Comparison of ENCODE assay signal across 18 cellular contexts in genomic region chr1:153663211-153663610, GRCh38. TPM values are rescaled to one million over a fixed set of nuclear protein-coding genes. Genes with fewer than 3 reads are reported as not detected.
DNase-seq lines count a peak whose midpoint lies in the region; ATAC-seq and TF ChIP-seq lines count a peak whose summit lies in the region.
"Had no signal": no experiment of that assay in that cellular context is flagged by ENCODE, and none has a peak within 500 bp of the region (broad histone marks: within the 10 kb centered on the region; RNA-seq: fewer than 3 reads in every experiment).

No MANE protein-coding gene starts in this region.

- H3K27ac ChIP-seq in fibroblast of lung (ENCODE audit: insufficient read depth, low read length) (no peak overlapping the region), smooth muscle cell (ENCODE audit: low read depth) (peak overlapping the region; percentile 27)
- H3K27ac ChIP-seq: A549 had no signal

- H3K9me3 ChIP-seq in fibroblast of lung (ENCODE audit: control insufficient read depth, insufficient read depth, low read depth, low read length), result no peaks in the 10 kb centered on the region
- H3K9me3 ChIP-seq in smooth muscle cell (replicated peaks; ENCODE audit: low read depth), result no peaks in the 10 kb centered on the region
- H3K9me3 ChIP-seq: A549, HAP-1 had no signal

- POLR2A ChIA-PET in activated CD4-positive, alpha-beta memory T cell treated with anti-CD3 and anti-CD28 coated beads for 36 hours (lab: Charles Lee), result no interaction called here
- POLR2A ChIA-PET in activated CD4-positive, alpha-beta memory T cell treated with anti-CD3 and anti-CD28 coated beads, Interleukin-2, amount 10 ng/mL, durations not matched to agents 7 days and 5 days (lab: Charles Lee), result interaction anchor here (1.1 to 2.5 kb wide), 2 partner anchors 29 to 30 kb away, joined by 3 to 9 read pairs; partner anchors contain the start of gene CHTOP

- H2AFZ ChIP-seq in fibroblast of lung (ENCODE audit: low read length) (no peak overlapping the region), smooth muscle cell (ENCODE audit: low read depth) (no peak overlapping the region)

- H3K4me2 ChIP-seq in fibroblast of lung (ENCODE audit: extremely low read depth, insufficient read depth, low read length), result no peak overlapping the region
- H3K4me2 ChIP-seq in smooth muscle cell, result no peak overlapping the region
- H3K4me2 ChIP-seq: A549 had no signal

- H3K36me3 ChIP-seq in fibroblast of lung (ENCODE audit: control insufficient read depth, insufficient read depth, low read length), result peaks cover 17% of the 10 kb centered on the region
- peaks cover 19% of the 10 kb centered on the region for H3K36me3 ChIP-seq in smooth muscle cell (ENCODE audit: low read depth)

- H3K4me3 Mint-ChIP-seq in activated CD4-positive, alpha-beta memory T cell treated with anti-CD3 and anti-CD28 coated beads for 36 hours, result no peak overlapping the region
- no peak overlapping the region for H3K4me3 Mint-ChIP-seq in activated CD4-positive, alpha-beta memory T cell treated with anti-CD3 and anti-CD28 coated beads, Interleukin-2, amount 10 ng/mL, durations not matched to agents 7 days and 5 days
- H3K4me3 Mint-ChIP-seq: T-helper 2 cell treated with Interferon-gamma antibody and Interleukin-4, amounts not matched to agents 5 μg/mL and 100 μg/mL, for 36 hours had no signal

- H3K27me3 Mint-ChIP-seq in activated CD4-positive, alpha-beta memory T cell treated with anti-CD3 and anti-CD28 coated beads for 36 hours, result no peaks in the 10 kb centered on the region
- no peaks in the 10 kb centered on the region for H3K27me3 Mint-ChIP-seq in activated CD4-positive, alpha-beta memory T cell treated with anti-CD3 and anti-CD28 coated beads, Interleukin-2, amount 10 ng/mL, durations not matched to agents 7 days and 5 days

- peak; percentile 22 for DNase-seq in activated CD4-positive, alpha-beta memory T cell treated with anti-CD3 and anti-CD28 coated beads for 36 hours
- DNase-seq in activated CD4-positive, alpha-beta memory T cell treated with anti-CD3 and anti-CD28 coated beads, Interleukin-2, amount 10 ng/mL, durations not matched to agents 7 days and 5 days, result no peak
- DNase-seq in NOMO-1 treated with dmso at 0.1 percent for 144 hours (lab: John Stamatoyannopoulos, UW; ENCODE audit: unreplicated experiment) (peak; percentile 9), fibroblast of lung (ENCODE audit: low read depth in 2 of 2) (peak; percentile 50 to 60), smooth muscle cell (lab: John Stamatoyannopoulos, UW; ENCODE audit: unreplicated experiment) (no peak), Ammon's horn (ENCODE audit: low spot score) (no peak), GM13976 (ENCODE audit: low spot score) (no peak)
- DNase-seq: activated CD4-positive, alpha-beta T cell treated with anti-CD3 and anti-CD28 coated beads for 48 hours; kidney glomerular epithelial cell; midbrain; NCI-H1436; nucleus accumbens; stimulated activated CD4-positive, alpha-beta T cell treated with anti-CD3 and anti-CD28 coated beads, Interleukin-4, amount 100 ng/mL, for 24 hours had no signal

- peaks cover 18% of the 10 kb centered on the region for H3K79me2 ChIP-seq in fibroblast of lung (ENCODE audit: control insufficient read depth, insufficient read depth, low read length)
- peaks cover 25% of the 10 kb centered on the region for H3K79me2 ChIP-seq in smooth muscle cell (ENCODE audit: low read depth)

- WGBS in smooth muscle cell (ENCODE audit: low lambda C conversion rate), result 82% methylated on average over 5 of the region's 5 CpGs

- H3K4me3 ChIP-seq in fibroblast of lung (replicated peaks in 1 of 4; ENCODE audit: control extremely low read depth in 1 of 4, insufficient read depth in 1 of 4, low read depth in 3 of 4, low read length in 4 of 4) (no peak overlapping the region), smooth muscle cell (no peak overlapping the region)
- H3K4me3 ChIP-seq: A549, HAP-1 had no signal

- no peaks in the 10 kb centered on the region for H3K9me3 Mint-ChIP-seq in activated CD4-positive, alpha-beta memory T cell treated with anti-CD3 and anti-CD28 coated beads for 36 hours
- no peaks in the 10 kb centered on the region for H3K9me3 Mint-ChIP-seq in activated CD4-positive, alpha-beta memory T cell treated with anti-CD3 and anti-CD28 coated beads, Interleukin-2, amount 10 ng/mL, durations not matched to agents 7 days and 5 days
- H3K9me3 Mint-ChIP-seq: T-helper 2 cell treated with Interferon-gamma antibody and Interleukin-4, amounts not matched to agents 5 μg/mL and 100 μg/mL, for 36 hours had no signal

- peaks cover 49% of the 10 kb centered on the region for H3F3A ChIP-seq in smooth muscle cell (ENCODE audit: low read depth)

- peaks cover 4% of the 10 kb centered on the region for H3K4me1 ChIP-seq in fibroblast of lung (ENCODE audit: control insufficient read depth, extremely low read depth, insufficient read depth, low read length)
- H3K4me1 ChIP-seq in smooth muscle cell (ENCODE audit: low read depth), result peaks cover 9% of the 10 kb centered on the region

- H3K27ac Mint-ChIP-seq in activated CD4-positive, alpha-beta memory T cell treated with anti-CD3 and anti-CD28 coated beads for 36 hours, result peak overlapping the region; percentile 7
- H3K27ac Mint-ChIP-seq in activated CD4-positive, alpha-beta memory T cell treated with anti-CD3 and anti-CD28 coated beads, Interleukin-2, amount 10 ng/mL, durations not matched to agents 7 days and 5 days, result no peak overlapping the region
- H3K27ac Mint-ChIP-seq: T-helper 2 cell treated with Interferon-gamma antibody and Interleukin-4, amounts not matched to agents 5 μg/mL and 100 μg/mL, for 36 hours had no signal

- CTCF ChIA-PET in activated CD4-positive, alpha-beta memory T cell treated with anti-CD3 and anti-CD28 coated beads for 36 hours (lab: Charles Lee), result no interaction called here
- CTCF ChIA-PET in activated CD4-positive, alpha-beta memory T cell treated with anti-CD3 and anti-CD28 coated beads, Interleukin-2, amount 10 ng/mL, durations not matched to agents 7 days and 5 days (lab: Charles Lee), result no interaction called here

- H3K27me3 ChIP-seq in fibroblast of lung (ENCODE audit: control insufficient read depth, insufficient read depth, low read length) (no peaks in the 10 kb centered on the region), smooth muscle cell (ENCODE audit: low read depth) (no peaks in the 10 kb centered on the region)

- in situ Hi-C loops in GM13976 (cut with MboI; ENCODE audit: low sequenced_read_pairs, unreplicated experiment), result no loop called here

- H4K20me1 ChIP-seq in fibroblast of lung (ENCODE audit: control insufficient read depth, extremely low read depth, insufficient read depth, low read length) (no peaks in the 10 kb centered on the region), smooth muscle cell (ENCODE audit: low read depth) (no peaks in the 10 kb centered on the region)

- TF ChIP-seq CTCF in fibroblast of lung (conservative IDR thresholded peaks at IDR 0.05 in 1 of 2, IDR thresholded peaks at IDR 0.05 in 1 of 2; ENCODE audit: low read depth in 1 of 2, low read length in 2 of 2), result no peak
- no peak for TF ChIP-seq CTCF in smooth muscle cell (IDR thresholded peaks at IDR 0.05; ENCODE audit: borderline replicate concordance, insufficient read depth, poor library complexity, severe bottlenecking)
- no peak for TF ChIP-seq CTCF in GM13976 (IDR thresholded peaks at IDR 0.05; ENCODE audit: borderline replicate concordance, control extremely low read depth, extremely low read depth, insufficient read depth, missing control alignments)

- peaks cover 63% of the 10 kb centered on the region for H3K36me3 Mint-ChIP-seq in activated CD4-positive, alpha-beta memory T cell treated with anti-CD3 and anti-CD28 coated beads for 36 hours
- H3K36me3 Mint-ChIP-seq in activated CD4-positive, alpha-beta memory T cell treated with anti-CD3 and anti-CD28 coated beads, Interleukin-2, amount 10 ng/mL, durations not matched to agents 7 days and 5 days (ENCODE audit: low read depth), result peaks cover 79% of the 10 kb centered on the region

- intact Hi-C loops in activated CD4-positive, alpha-beta memory T cell treated with anti-CD3 and anti-CD28 coated beads for 36 hours (cut with micrococcal nuclease), result no loop called here

- H3K9ac ChIP-seq in fibroblast of lung (ENCODE audit: insufficient read depth, low read length) (no peak overlapping the region), smooth muscle cell (ENCODE audit: low read depth) (no peak overlapping the region)

- no peak for ATAC-seq in HG02759 (IDR thresholded peaks at IDR 0.05; ENCODE audit: unreplicated experiment)
- ATAC-seq: A549, Right ventricle myocardium inferior had no signal

- H3K4me1 Mint-ChIP-seq in activated CD4-positive, alpha-beta memory T cell treated with anti-CD3 and anti-CD28 coated beads for 36 hours (ENCODE audit: low read depth), result peaks cover 25% of the 10 kb centered on the region
- peaks cover 31% of the 10 kb centered on the region for H3K4me1 Mint-ChIP-seq in activated CD4-positive, alpha-beta memory T cell treated with anti-CD3 and anti-CD28 coated beads, Interleukin-2, amount 10 ng/mL, durations not matched to agents 7 days and 5 days

RNA-seq across cellular contexts. Expression of gene SNAPIN, which starts 4.7 kb away (rescaled TPM):
- total RNA-seq in activated CD4-positive, alpha-beta memory T cell treated with anti-CD3 and anti-CD28 coated beads for 36 hours, result 10 to 100 TPM; 31.3 to 32.1 TPM
- 10 to 100 TPM; 35.0 to 35.6 TPM for total RNA-seq in activated CD4-positive, alpha-beta memory T cell treated with anti-CD3 and anti-CD28 coated beads, Interleukin-2, amount 10 ng/mL, durations not matched to agents 7 days and 5 days
- 72.7 and 76.5 TPM in 2 replicates for total RNA-seq in fibroblast of lung
- polyA plus RNA-seq in fibroblast of lung, result 52.0 and 56.8 TPM in 2 replicates
- 49.7 and 52.3 TPM in 2 replicates for polyA plus RNA-seq in fibroblast of lung (2012)
- 17.7 and 20.9 TPM in 2 replicates for polyA minus RNA-seq in fibroblast of lung (ENCODE audit: low replicate concordance)
- total RNA-seq in smooth muscle cell, result 37.6 and 65.5 TPM in 2 replicates
- polyA plus RNA-seq in smooth muscle cell, result 48.1 and 52.0 TPM in 2 replicates

RNA-seq across cellular contexts. Expression of gene ILF2, which starts 7.6 kb away (rescaled TPM):
- 100 to 1,000 TPM; 315 to 323 TPM for total RNA-seq in activated CD4-positive, alpha-beta memory T cell treated with anti-CD3 and anti-CD28 coated beads for 36 hours
- total RNA-seq in activated CD4-positive, alpha-beta memory T cell treated with anti-CD3 and anti-CD28 coated beads, Interleukin-2, amount 10 ng/mL, durations not matched to agents 7 days and 5 days, result 100 to 1,000 TPM; 166 to 169 TPM
- total RNA-seq in fibroblast of lung, result 129 and 135 TPM in 2 replicates
- 235 and 344 TPM in 2 replicates for polyA plus RNA-seq in fibroblast of lung
- polyA plus RNA-seq in fibroblast of lung (2012), result 137 and 214 TPM in 2 replicates
- 141 and 203 TPM in 2 replicates for polyA minus RNA-seq in fibroblast of lung (ENCODE audit: low replicate concordance)
- 201 and 206 TPM in 2 replicates for total RNA-seq in smooth muscle cell
- polyA plus RNA-seq in smooth muscle cell, result 194 and 241 TPM in 2 replicates

RNA-seq across cellular contexts. Expression of gene NPR1, which starts 15.3 kb away (rescaled TPM):
- under 1 TPM; 0.05 to 0.07 TPM for total RNA-seq in activated CD4-positive, alpha-beta memory T cell treated with anti-CD3 and anti-CD28 coated beads for 36 hours
- not detected for total RNA-seq in activated CD4-positive, alpha-beta memory T cell treated with anti-CD3 and anti-CD28 coated beads, Interleukin-2, amount 10 ng/mL, durations not matched to agents 7 days and 5 days
- total RNA-seq in fibroblast of lung (0.66 and 2.1 TPM in 2 replicates), smooth muscle cell (0.09 and 0.54 TPM in 2 replicates)
- polyA plus RNA-seq in fibroblast of lung (0.14 and 0.60 TPM in 2 replicates), smooth muscle cell (0.24 and 0.40 TPM in 2 replicates)
- polyA plus RNA-seq in fibroblast of lung (2012), result 0.26 and 0.93 TPM in 2 replicates
- polyA minus RNA-seq in fibroblast of lung (ENCODE audit: low replicate concordance), result 0.39 and 3.8 TPM in 2 replicates

RNA-seq across cellular contexts. Expression of gene CHTOP, which starts 29.3 kb away (rescaled TPM):
- 10 to 100 TPM; 92.5 to 94.7 TPM for total RNA-seq in activated CD4-positive, alpha-beta memory T cell treated with anti-CD3 and anti-CD28 coated beads for 36 hours
- total RNA-seq in activated CD4-positive, alpha-beta memory T cell treated with anti-CD3 and anti-CD28 coated beads, Interleukin-2, amount 10 ng/mL, durations not matched to agents 7 days and 5 days, result 10 to 100 TPM; 84.7 to 87.1 TPM
- total RNA-seq in fibroblast of lung, result 22.6 and 34.0 TPM in 2 replicates
- 47.6 and 52.2 TPM in 2 replicates for polyA plus RNA-seq in fibroblast of lung
- polyA plus RNA-seq in fibroblast of lung (2012), result 43.4 and 55.4 TPM in 2 replicates
- 9.3 and 14.1 TPM in 2 replicates for polyA minus RNA-seq in fibroblast of lung (ENCODE audit: low replicate concordance)
- 47.8 and 48.1 TPM in 2 replicates for total RNA-seq in smooth muscle cell
- polyA plus RNA-seq in smooth muscle cell, result 49.7 and 50.2 TPM in 2 replicates

RNA-seq across cellular contexts. Expression of gene S100A1, which starts 35.0 kb away (rescaled TPM):
- not detected for total RNA-seq in activated CD4-positive, alpha-beta memory T cell treated with anti-CD3 and anti-CD28 coated beads for 36 hours
- not detected for total RNA-seq in activated CD4-positive, alpha-beta memory T cell treated with anti-CD3 and anti-CD28 coated beads, Interleukin-2, amount 10 ng/mL, durations not matched to agents 7 days and 5 days
- total RNA-seq in fibroblast of lung, result 0.17 TPM in 1 of 2 replicates, not detected in the other
- 0.98 and 9.7 TPM in 2 replicates for polyA plus RNA-seq in fibroblast of lung
- 1.3 and 8.2 TPM in 2 replicates for polyA plus RNA-seq in fibroblast of lung (2012)
- polyA minus RNA-seq in fibroblast of lung (ENCODE audit: low replicate concordance), result 17.0 TPM in 1 of 2 replicates, not detected in the other
- 8.3 TPM in 1 of 2 replicates, not detected in the other for total RNA-seq in smooth muscle cell
- 0.46 and 1.0 TPM in 2 replicates for polyA plus RNA-seq in smooth muscle cell

Comparison
In these comparisons a context has a peak if more than half of its experiments do, and no peak if none do; other contexts are left out.
1. DNase-seq: peak in activated CD4-positive, alpha-beta memory T cell treated with anti-CD3 and anti-CD28 coated beads for 36 hours (single experiment), NOMO-1 treated with dmso at 0.1 percent for 144 hours (single experiment) and fibroblast of lung (2 of 2); none in activated CD4-positive, alpha-beta memory T cell treated with anti-CD3 and anti-CD28 coated beads, Interleukin-2, amount 10 ng/mL, durations not matched to agents 7 days and 5 days (single experiment), smooth muscle cell (single experiment), Ammon's horn (single experiment) and GM13976 (single experiment).